8 cellular contexts compared by ENCODE assay signal in the genomic region with DNA sequence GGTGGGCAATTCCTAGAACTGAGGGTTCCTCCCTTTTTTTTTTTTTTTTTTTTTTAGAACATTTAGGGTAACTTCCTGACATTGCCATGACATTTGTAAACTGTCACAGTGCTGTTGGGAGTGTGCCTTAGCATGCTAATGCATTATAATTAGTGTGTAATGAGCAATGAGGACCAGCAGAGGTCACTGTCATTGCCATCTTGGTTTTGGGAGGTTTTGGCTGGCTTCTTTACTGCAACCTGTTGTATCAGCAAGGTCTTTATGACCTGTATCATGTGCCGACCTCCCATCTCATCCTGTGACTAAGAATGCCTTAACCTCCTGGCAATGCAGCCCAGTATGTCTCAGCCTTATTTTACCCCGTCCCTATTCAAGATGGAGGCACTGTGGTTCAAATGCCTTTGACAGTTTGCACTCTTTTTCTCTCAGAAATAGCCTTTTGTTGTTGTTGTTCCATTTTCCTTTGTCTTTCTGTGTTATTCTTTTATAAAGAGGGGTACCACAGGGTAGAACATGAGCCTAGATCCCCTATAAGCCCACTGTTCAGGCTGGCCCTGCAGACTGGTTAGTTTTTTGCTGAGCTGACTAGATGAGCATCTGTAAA.
A peak's percentile ranks its signal among the peaks of the same experiment; 100 is the strongest.
DNase-seq lines count a peak whose midpoint lies in the region; ATAC-seq, FAIRE-seq and TF ChIP-seq lines count a peak whose summit lies in the region.

No MANE protein-coding gene starts in this region.

- WGBS in pancreas, 2 donors: 42 to 47% methylated on average over 2 of the region's 2 CpGs

- H3K9me3 ChIP-seq in colonic mucosa (no peaks in the 10 kb centered on the region), pancreas (no peaks in the 10 kb centered on the region)

- peak; percentile 56 for DNase-seq in DMS53 (lab: John Stamatoyannopoulos, UW)
- DNase-seq in DMS53 treated with DMSO at 0.1 percent for 48 hours (lab: John Stamatoyannopoulos, UW; ENCODE audit: unreplicated experiment): no peak
- peak; percentile 15 for DNase-seq in NCI-H2029 treated with DMSO at 0.1 percent for 48 hours (lab: John Stamatoyannopoulos, UW)
- no peak for DNase-seq in colonic mucosa
- no peak for DNase-seq in pancreas
- no peak for DNase-seq in 8988T
- no peak for DNase-seq in NCI-H1048 (lab: John Stamatoyannopoulos, UW)

- ATAC-seq in GM19395 (IDR thresholded peaks at IDR 0.05; ENCODE audit: unreplicated experiment) (peak; percentile 80), pancreas (peak in 1 of 4 donors; percentile 54)

- no peaks in the 10 kb centered on the region for H3K27me3 ChIP-seq in colonic mucosa
- H3K27me3 ChIP-seq in pancreas: no peaks in the 10 kb centered on the region

- no peak overlapping the region for H3K27ac ChIP-seq in colonic mucosa
- no peak overlapping the region for H3K27ac ChIP-seq in pancreas

- TF ChIP-seq CTCF in colonic mucosa (IDR thresholded peaks at IDR 0.05): peak; percentile 14
- peak; percentile 13 to 33 (median 21) for TF ChIP-seq CTCF in pancreas (IDR thresholded peaks at IDR 0.05)

- no peaks in the 10 kb centered on the region for H3K36me3 ChIP-seq in colonic mucosa
- no peaks in the 10 kb centered on the region for H3K36me3 ChIP-seq in pancreas

- intact Hi-C loops in colonic mucosa (cut with DNase I): no loop called here
- intact Hi-C loops in pancreas (cut with DNase I): no loop called here

- H3K4me1 ChIP-seq in colonic mucosa: no peaks in the 10 kb centered on the region
- H3K4me1 ChIP-seq in pancreas: no peaks in the 10 kb centered on the region

- no peak for FAIRE-seq in pancreas (lab: Jason Lieb, UNC)

- no peak overlapping the region for H3K9ac ChIP-seq in colonic mucosa (ENCODE audit: low read depth in 2 of 2, low read length in 2 of 2)

- no peak overlapping the region for H3K4me3 ChIP-seq in colonic mucosa
- H3K4me3 ChIP-seq in pancreas: no peak overlapping the region

Comparison
In these comparisons a context has a peak if more than half of its experiments do, and no peak if none do; other contexts are left out.
1. DNase-seq: peak in DMS53 (single experiment) and NCI-H2029 treated with DMSO at 0.1 percent for 48 hours (single experiment); none in DMS53 treated with DMSO at 0.1 percent for 48 hours (single experiment), colonic mucosa (single experiment), pancreas (0 of 6), 8988T (single experiment) and NCI-H1048 (single experiment).